2 cellular contexts compared by ENCODE assay signal in genomic region chr20:46676649-46677316, GRCh38. TPM values are rescaled to one million over a fixed set of nuclear protein-coding genes. Genes with fewer than 3 reads are reported as not detected.
"Had no signal": no experiment of that assay in that cellular context is flagged by ENCODE, and none has a peak within 500 bp of the region (broad histone marks: within the 10 kb centered on the region; RNA-seq: fewer than 3 reads in every experiment).

No MANE protein-coding gene starts in this region.

RNA-seq across cellular contexts. Expression of gene SLC13A3, which starts 25.5 kb away (rescaled TPM):
- polyA plus RNA-seq: naive thymus-derived CD4-positive, alpha-beta T cell had no signal

RNA-seq across cellular contexts. Expression of gene SLC2A10, which starts 32.7 kb away (rescaled TPM):
- polyA plus RNA-seq: mammary epithelial cell; naive thymus-derived CD4-positive, alpha-beta T cell had no signal
